Comparison of ENCODE assay signal across 8 cellular contexts in the genomic region with DNA sequence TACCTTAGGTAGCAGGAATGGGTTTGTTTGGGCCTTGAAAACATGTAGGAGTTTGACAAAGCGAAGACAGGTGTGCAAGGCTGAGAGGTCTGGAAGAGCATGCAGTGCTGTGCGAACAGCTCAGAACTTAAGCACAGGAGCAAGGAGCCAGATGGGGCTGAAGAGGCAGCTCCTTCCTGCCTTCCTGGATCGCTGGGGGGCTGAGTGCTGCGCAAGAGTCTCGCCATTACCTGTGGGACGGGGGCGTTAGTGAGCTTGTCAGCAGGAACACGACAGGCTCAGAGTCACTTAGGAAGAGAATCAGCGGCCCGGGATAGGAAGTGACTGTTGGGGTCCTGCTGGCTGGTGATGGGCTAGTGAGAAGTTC. TPM values are rescaled to one million over a fixed set of nuclear protein-coding genes. Genes with fewer than 3 reads are reported as not detected.
A peak's percentile ranks its signal among the peaks of the same experiment; 100 is the strongest.
DNase-seq lines count a peak whose midpoint lies in the region; ATAC-seq, FAIRE-seq and TF ChIP-seq lines count a peak whose summit lies in the region.

No MANE protein-coding gene starts in this region.

- ATAC-seq in K562: peak; percentile 25
- peak; percentile 23 for ATAC-seq in HepG2
- no peak for ATAC-seq in HG03196 (IDR thresholded peaks at IDR 0.05; ENCODE audit: unreplicated experiment)

- no peak for TF ChIP-seq RAD21 in K562 (CRISPR knock-in tag; conservative IDR thresholded peaks at IDR 0.05 in 1 of 2, IDR thresholded peaks at IDR 0.05 in 1 of 2)
- TF ChIP-seq RAD21 in HepG2 (CRISPR knock-in tag; IDR thresholded peaks at IDR 0.05): no peak

- H2AFZ ChIP-seq in K562 (ENCODE audit: low read depth, low read length) (peak overlapping the region; percentile 95), HepG2 (ENCODE audit: low read length) (peak overlapping the region; percentile 42)

- H3K9ac ChIP-seq in HUES6 (ENCODE audit: low read length): peak overlapping the region; percentile 45
- H3K9ac ChIP-seq in K562 (ENCODE audit: insufficient read depth in 1 of 2, low read depth in 2 of 2, low read length in 2 of 2): peak overlapping the region; percentile 91 to 95
- peak overlapping the region; percentile 90 for H3K9ac ChIP-seq in HepG2 (ENCODE audit: insufficient read depth, low read depth, low read length)

- 0 out of 2 replicates have a peak overlapping the region, but pooled peaks have one; percentile 15 for H3K27ac ChIP-seq in HUES6 (ENCODE audit: low read depth, low read length)
- peak overlapping the region; percentile 98 for H3K27ac ChIP-seq in K562 (ENCODE audit: extremely low read depth, low read depth, low read length)
- peak overlapping the region; percentile 91 for H3K27ac ChIP-seq in HepG2 (ENCODE audit: extremely low read length, insufficient read depth, low read length)
- peak overlapping the region; percentile 82 for H3K27ac ChIP-seq in thymus (ENCODE audit: low read depth)

- 0 out of 2 replicates have a peak, but pooled peaks cover 3% of the 10 kb centered on the region for H4K20me1 ChIP-seq in K562 (replicated peaks; ENCODE audit: control insufficient read depth, insufficient read depth, low read length)
- peaks cover 7% of the 10 kb centered on the region; the same call in 1 of the 2 replicates for H4K20me1 ChIP-seq in HepG2 (ENCODE audit: insufficient read depth, low read length)

- no peak for TF ChIP-seq CTCF in GM12875 (IDR thresholded peaks at IDR 0.05; ENCODE audit: borderline replicate concordance, insufficient read depth, low read depth, low read length)
- TF ChIP-seq CTCF in K562 (IDR thresholded peaks at IDR 0.05 in 2 of 3, conservative IDR thresholded peaks at IDR 0.05 in 1 of 3; ENCODE audit: insufficient read depth in 2 of 3, low read depth in 1 of 3, low read length in 3 of 3): no peak; a peak in 1 of 6 replicates
- no peak for TF ChIP-seq CTCF in HepG2 (CRISPR knock-in tag; IDR thresholded peaks at IDR 0.05)

- TF ChIP-seq EP300 in K562 (IDR thresholded peaks at IDR 0.05; ENCODE audit: low read length) (no peak), HepG2 (IDR thresholded peaks at IDR 0.05; ENCODE audit: low read depth in 2 of 2, low read length in 2 of 2) (no peak), HepG2 (CRISPR knock-in tag; IDR thresholded peaks at IDR 0.05; ENCODE audit: borderline replicate concordance) (no peak)

- H3K9me1 ChIP-seq in K562 (ENCODE audit: control insufficient read depth, insufficient read depth, low read length): no peaks in the 10 kb centered on the region

- no peak for FAIRE-seq in K562 (lab: Jason Lieb, UNC)
- FAIRE-seq in HepG2 (lab: Jason Lieb, UNC): no peak

- intact Hi-C loops in K562 (cut with micrococcal nuclease): loop anchor here (2.0 kb wide), 2 partner anchors 56 to 66 kb away; partner anchors contain the start of genes GGNBP2, MYO19 and PIGW
- intact Hi-C loops in HepG2 (cut with micrococcal nuclease; ENCODE audit: unreplicated experiment): no loop called here

- POLR2A ChIA-PET in K562 (lab: Yijun Ruan, JAX): interaction anchor here (0.7 to 3.7 kb wide), 6 partner anchors 10 to 447 kb away, joined by 3 to 32 read pairs (median 6); partner anchors contain the start of gene DHRS11
- POLR2A ChIA-PET in HepG2 (lab: Yijun Ruan, JAX): interaction anchor here (0.8 to 5.7 kb wide), 10 partner anchors 9 to 467 kb away, joined by 3 to 71 read pairs (median 6); partner anchors contain the start of genes DHRS11, GGNBP2, MYO19 and PIGW

- in situ Hi-C loops in K562 (cut with MboI): no loop called here
- in situ Hi-C loops in HepG2 (cut with HindIII; ENCODE audit: extremely low pct_ligation_motif_present, low pct_unique_long_range_greater_than_20kb): loop anchor here (25.0 kb wide), 1 partner anchor 636 kb away; no protein-coding TSS in a partner anchor

- H3K4me2 ChIP-seq in K562 (ENCODE audit: insufficient read depth, low read length) (peak overlapping the region; percentile 99), HepG2 (ENCODE audit: low read depth, low read length) (peak overlapping the region; percentile 99)

- H3K36me3 ChIP-seq in HUES6 (ENCODE audit: control insufficient read depth, insufficient read depth, low read length): peaks cover 28% of the 10 kb centered on the region
- peaks cover 61% of the 10 kb centered on the region for H3K36me3 ChIP-seq in K562 (ENCODE audit: control insufficient read depth, insufficient read depth, low read length)
- H3K36me3 ChIP-seq in HepG2 (replicated peaks in 1 of 2; ENCODE audit: control insufficient read depth in 1 of 2, insufficient read depth in 2 of 2, low read length in 2 of 2): peaks cover 1 to 6% of the 10 kb centered on the region in 2 experiments; a peak in 3 of 5 replicates
- H3K36me3 ChIP-seq in thymus (ENCODE audit: control insufficient read depth, insufficient read depth): no peaks in the 10 kb centered on the region

- CTCF ChIA-PET in K562 (lab: Yijun Ruan, JAX; ENCODE audit: low intra/inter-chr PET ratio) (interaction anchor here (0.6 kb wide), 2 partner anchors 59 to 611 kb away, joined by 3 read pairs; no protein-coding TSS in a partner anchor), HepG2 (lab: Yijun Ruan, JAX; ENCODE audit: low intra/inter-chr PET ratio, low total read pairs) (no interaction called here)

- no peaks in the 10 kb centered on the region for H3K27me3 ChIP-seq in HUES6 (ENCODE audit: control insufficient read depth, insufficient read depth, low read length)
- H3K27me3 ChIP-seq in K562 (ENCODE audit: control insufficient read depth in 2 of 2, insufficient read depth in 2 of 2, low read length in 2 of 2): no peaks in the 10 kb centered on the region
- no peaks in the 10 kb centered on the region; a peak in 1 of 5 replicates for H3K27me3 ChIP-seq in HepG2 (ENCODE audit: control insufficient read depth in 1 of 2, insufficient read depth in 2 of 2, low read length in 2 of 2)
- H3K27me3 ChIP-seq in thymus (ENCODE audit: control insufficient read depth, insufficient read depth): no peaks in the 10 kb centered on the region

- H3K9me3 ChIP-seq in HUES6 (ENCODE audit: control insufficient read depth, insufficient read depth, low read depth, low read length): no peaks in the 10 kb centered on the region
- H3K9me3 ChIP-seq in K562 (replicated peaks; ENCODE audit: control insufficient read depth, insufficient read depth, low read depth, low read length): no peaks in the 10 kb centered on the region
- H3K9me3 ChIP-seq in HepG2 (ENCODE audit: low read length): no peaks in the 10 kb centered on the region
- H3K9me3 ChIP-seq in thymus (ENCODE audit: control insufficient read depth): no peaks in the 10 kb centered on the region

- BruUV-seq in K562 (replicated peaks; lab: Mats Ljungman, UMichigan): TSS peak; percentile 94
- BruUV-seq in HepG2 (replicated peaks; lab: Mats Ljungman, UMichigan): TSS peak; percentile 82

- H3K4me3 ChIP-seq in GM12875 (ENCODE audit: low read depth, low read length) (peak overlapping the region; percentile 86), HUES6 (ENCODE audit: low read depth, low read length) (peak overlapping the region; percentile 78), K562 (peak overlapping the region; percentile 82), HepG2 (replicated peaks in 1 of 3; ENCODE audit: insufficient read depth in 1 of 3, low read depth in 2 of 3, low read length in 3 of 3) (peak overlapping the region; percentile 71 to 90 (median 72); a peak in 5 of 6 replicates), thymus (ENCODE audit: low read length) (peak overlapping the region; percentile 83)

- H3K79me2 ChIP-seq in K562 (ENCODE audit: control insufficient read depth, insufficient read depth, low read length): peaks cover 87% of the 10 kb centered on the region
- H3K79me2 ChIP-seq in HepG2 (ENCODE audit: insufficient read depth, low read length): peaks cover 23% of the 10 kb centered on the region

- TF ChIP-seq POLR2A in K562 (conservative IDR thresholded peaks at IDR 0.05) (no peak), HepG2 (IDR thresholded peaks at IDR 0.05; ENCODE audit: insufficient read depth in 1 of 2, low read depth in 2 of 2, low read length in 2 of 2) (no peak)

- DNase-seq in K562 (ENCODE audit: extremely low read depth in 1 of 4, low spot score in 3 of 4): no peak
- no peak for DNase-seq in HepG2 (ENCODE audit: low spot score)
- DNase-seq in NCI-H1092 (lab: John Stamatoyannopoulos, UW): no peak
- no peak for DNase-seq in NCI-H446 (lab: John Stamatoyannopoulos, UW)

- H3K4me1 ChIP-seq in HUES6 (ENCODE audit: control insufficient read depth, insufficient read depth, low read length) (peaks cover 14% of the 10 kb centered on the region), K562 (replicated peaks in 1 of 2; ENCODE audit: control insufficient read depth in 2 of 2, insufficient read depth in 2 of 2, low read length in 2 of 2) (peaks cover 60 to 69% of the 10 kb centered on the region in 2 experiments), HepG2 (ENCODE audit: insufficient read depth, low read length) (peaks cover 42% of the 10 kb centered on the region), thymus (ENCODE audit: control insufficient read depth, insufficient read depth, low read length) (peaks cover 11% of the 10 kb centered on the region)

- WGBS in K562 (ENCODE audit: insufficient coverage, low coverage, missing lambda C conversion rate): 0% methylated on average over 10 of the region's 10 CpGs
- WGBS in HepG2 (ENCODE audit: low lambda C conversion rate): 36% methylated on average over 10 of the region's 10 CpGs
- WGBS in thymus: 14% methylated on average over 10 of the region's 10 CpGs

RNA-seq across cellular contexts. Expression of gene MRM1, which starts 0.5 kb away (rescaled TPM):
- total RNA-seq in K562 (2011; cell fraction: chromatin; rRNA removed; ENCODE audit: low replicate concordance): 7.6 and 26.8 TPM in 2 replicates
- 26.1 and 30.4 TPM in 2 replicates for total RNA-seq in K562 (2011; cell fraction: nucleolus; rRNA removed)
- total RNA-seq in K562 (2011; cell fraction: nucleoplasm; rRNA removed): 18.8 and 22.1 TPM in 2 replicates
- total RNA-seq in K562 (2014; rRNA removed) (26.1 and 30.5 TPM in 2 replicates), K562 (2014; rRNA removed; fragmentation: Illumina TruSeq; extraction: Trizol) (9.8 and 12.8 TPM in 2 replicates), K562 (2015; rRNA removed; fragmentation: Illumina TruSeq; extraction: Trizol) (21.5 and 22.7 TPM in 2 replicates), K562 (2021) (28.1 and 28.4 TPM in 2 replicates), HepG2 (2016; rRNA removed; fragmentation: Illumina TruSeq; extraction: Trizol) (10.7 and 11.3 TPM in 2 replicates)
- polyA plus RNA-seq in K562 (2011; rRNA removed) (10.7 and 14.1 TPM in 2 replicates), K562 (2014; fragmentation: Illumina TruSeq; extraction: Trizol) (22.2 and 27.0 TPM in 2 replicates), K562 (2014; fragmentation: Nextera tagmentation; extraction: Ambion mirVana) (1 to 10 TPM in 1 of 2 experiments, under 1 TPM in 1; 0.61 to 1.4 TPM), K562 (2014; rRNA removed) (27.1 and 27.2 TPM in 2 replicates), HepG2 (2011; rRNA removed) (4.1 and 4.9 TPM in 2 replicates), thymus (6.2 TPM)
- polyA plus RNA-seq in K562 (2011; cell fraction: cytosol; rRNA removed): 11.7 and 37.1 TPM in 2 replicates
- polyA plus RNA-seq in K562 (2011; cell fraction: nucleus; rRNA removed): 10.4 and 25.5 TPM in 2 replicates
- 9.7 and 20.2 TPM in 2 replicates for polyA plus RNA-seq in K562 (2012)
- polyA minus RNA-seq in K562 (2011; rRNA and poly(A)+ RNA removed): 3.2 and 6.3 TPM in 2 replicates
- 13.0 and 14.2 TPM in 2 replicates for polyA minus RNA-seq in K562 (2011; cell fraction: cytosol; rRNA and poly(A)+ RNA removed)
- polyA minus RNA-seq in K562 (2011; cell fraction: nucleus; rRNA and poly(A)+ RNA removed): 10.3 and 12.9 TPM in 2 replicates
- total RNA-seq in HepG2 (2016; cell fraction: cytosol; rRNA removed; fragmentation: Illumina TruSeq; extraction: Trizol; ENCODE audit: low read depth): 1.9 and 2.1 TPM in 2 replicates
- 10.1 and 11.0 TPM in 2 replicates for total RNA-seq in HepG2 (2016; cell fraction: insoluble cytoplasmic fraction; rRNA removed; fragmentation: Illumina TruSeq; extraction: Trizol)
- total RNA-seq in HepG2 (2016; cell fraction: membrane; rRNA removed; fragmentation: Illumina TruSeq; extraction: Trizol): 2.9 and 3.5 TPM in 2 replicates
- total RNA-seq in HepG2 (2016; cell fraction: nucleus; rRNA removed; fragmentation: Illumina TruSeq; extraction: Trizol): 5.8 and 7.3 TPM in 2 replicates
- polyA plus RNA-seq in HepG2 (2011; cell fraction: cytosol; rRNA removed): 5.1 and 5.2 TPM in 2 replicates
- polyA plus RNA-seq in HepG2 (2011; cell fraction: nucleus; rRNA removed): 8.3 and 10.1 TPM in 2 replicates
- 4.0 and 4.5 TPM in 2 replicates for polyA plus RNA-seq in HepG2 (2012)
- 1.9 and 2.1 TPM in 2 replicates for polyA plus RNA-seq in HepG2 (2016; cell fraction: cytosol; fragmentation: Illumina TruSeq; extraction: Trizol; ENCODE audit: low read depth)
- 10.5 and 11.3 TPM in 2 replicates for polyA plus RNA-seq in HepG2 (2016; cell fraction: insoluble cytoplasmic fraction; fragmentation: Illumina TruSeq; extraction: Trizol; ENCODE audit: low read depth)
- polyA plus RNA-seq in HepG2 (2016; cell fraction: membrane; fragmentation: Illumina TruSeq; extraction: Trizol; ENCODE audit: low read depth): 2.6 and 3.6 TPM in 2 replicates
- 12.6 and 12.9 TPM in 2 replicates for polyA plus RNA-seq in HepG2 (2016; cell fraction: nucleus; fragmentation: Illumina TruSeq; extraction: Trizol; ENCODE audit: insufficient read depth, low read depth)
- polyA minus RNA-seq in HepG2 (2011; rRNA and poly(A)+ RNA removed; ENCODE audit: low replicate concordance): 5.9 and 6.1 TPM in 2 replicates
- polyA minus RNA-seq in HepG2 (2011; cell fraction: cytosol; rRNA and poly(A)+ RNA removed): 2.9 and 3.3 TPM in 2 replicates
- polyA minus RNA-seq in HepG2 (2011; cell fraction: nucleus; rRNA and poly(A)+ RNA removed): 4.6 and 5.2 TPM in 2 replicates

RNA-seq across cellular contexts. Expression of gene DHRS11, which starts 9.2 kb away (rescaled TPM):
- 92.9 and 198 TPM in 2 replicates for total RNA-seq in K562 (2011; cell fraction: chromatin; rRNA removed; ENCODE audit: low replicate concordance)
- total RNA-seq in K562 (2011; cell fraction: nucleolus; rRNA removed): 118 and 119 TPM in 2 replicates
- 123 and 139 TPM in 2 replicates for total RNA-seq in K562 (2011; cell fraction: nucleoplasm; rRNA removed)
- total RNA-seq in K562 (2014; rRNA removed) (59.8 and 75.7 TPM in 2 replicates), K562 (2014; rRNA removed; fragmentation: Illumina TruSeq; extraction: Trizol) (38.3 and 49.7 TPM in 2 replicates), K562 (2015; rRNA removed; fragmentation: Illumina TruSeq; extraction: Trizol) (43.9 and 45.1 TPM in 2 replicates), K562 (2021) (66.2 and 68.2 TPM in 2 replicates), HepG2 (2016; rRNA removed; fragmentation: Illumina TruSeq; extraction: Trizol) (19.6 and 28.4 TPM in 2 replicates)
- polyA plus RNA-seq in K562 (2011; rRNA removed) (62.7 and 85.1 TPM in 2 replicates), K562 (2014; fragmentation: Illumina TruSeq; extraction: Trizol) (99.3 and 123 TPM in 2 replicates), K562 (2014; fragmentation: Nextera tagmentation; extraction: Ambion mirVana) (10 to 100 TPM; 15.2 to 23.0 TPM), K562 (2014; rRNA removed) (87.3 and 100 TPM in 2 replicates), HepG2 (2011; rRNA removed) (41.9 and 48.7 TPM in 2 replicates), thymus (5.1 TPM)
- polyA plus RNA-seq in K562 (2011; cell fraction: cytosol; rRNA removed): 78.5 and 144 TPM in 2 replicates
- polyA plus RNA-seq in K562 (2011; cell fraction: nucleus; rRNA removed): 97.1 and 183 TPM in 2 replicates
- 64.9 and 69.7 TPM in 2 replicates for polyA plus RNA-seq in K562 (2012)
- polyA minus RNA-seq in K562 (2011; rRNA and poly(A)+ RNA removed): 30.9 and 70.0 TPM in 2 replicates
- polyA minus RNA-seq in K562 (2011; cell fraction: cytosol; rRNA and poly(A)+ RNA removed): 31.7 and 48.1 TPM in 2 replicates
- polyA minus RNA-seq in K562 (2011; cell fraction: nucleus; rRNA and poly(A)+ RNA removed): 20.8 and 30.8 TPM in 2 replicates
- total RNA-seq in HepG2 (2016; cell fraction: cytosol; rRNA removed; fragmentation: Illumina TruSeq; extraction: Trizol; ENCODE audit: low read depth): 17.2 and 17.4 TPM in 2 replicates
- 15.5 and 27.2 TPM in 2 replicates for total RNA-seq in HepG2 (2016; cell fraction: insoluble cytoplasmic fraction; rRNA removed; fragmentation: Illumina TruSeq; extraction: Trizol)
- total RNA-seq in HepG2 (2016; cell fraction: membrane; rRNA removed; fragmentation: Illumina TruSeq; extraction: Trizol): 21.2 and 25.8 TPM in 2 replicates
- 17.9 and 22.6 TPM in 2 replicates for total RNA-seq in HepG2 (2016; cell fraction: nucleus; rRNA removed; fragmentation: Illumina TruSeq; extraction: Trizol)
- polyA plus RNA-seq in HepG2 (2011; cell fraction: cytosol; rRNA removed): 39.7 and 43.4 TPM in 2 replicates
- 55.0 and 64.7 TPM in 2 replicates for polyA plus RNA-seq in HepG2 (2011; cell fraction: nucleus; rRNA removed)
- polyA plus RNA-seq in HepG2 (2012): 24.2 and 34.9 TPM in 2 replicates
- polyA plus RNA-seq in HepG2 (2016; cell fraction: cytosol; fragmentation: Illumina TruSeq; extraction: Trizol; ENCODE audit: low read depth): 21.4 and 26.0 TPM in 2 replicates
- 28.1 and 32.5 TPM in 2 replicates for polyA plus RNA-seq in HepG2 (2016; cell fraction: insoluble cytoplasmic fraction; fragmentation: Illumina TruSeq; extraction: Trizol; ENCODE audit: low read depth)
- polyA plus RNA-seq in HepG2 (2016; cell fraction: membrane; fragmentation: Illumina TruSeq; extraction: Trizol; ENCODE audit: low read depth): 25.5 and 31.7 TPM in 2 replicates
- polyA plus RNA-seq in HepG2 (2016; cell fraction: nucleus; fragmentation: Illumina TruSeq; extraction: Trizol; ENCODE audit: insufficient read depth, low read depth): 61.7 and 67.8 TPM in 2 replicates
- 45.6 and 61.3 TPM in 2 replicates for polyA minus RNA-seq in HepG2 (2011; rRNA and poly(A)+ RNA removed; ENCODE audit: low replicate concordance)
- 19.2 and 21.1 TPM in 2 replicates for polyA minus RNA-seq in HepG2 (2011; cell fraction: cytosol; rRNA and poly(A)+ RNA removed)
- 13.9 and 17.8 TPM in 2 replicates for polyA minus RNA-seq in HepG2 (2011; cell fraction: nucleus; rRNA and poly(A)+ RNA removed)

RNA-seq across cellular contexts. Expression of gene GGNBP2, which starts 56.2 kb away (rescaled TPM):
- total RNA-seq in K562 (2011; cell fraction: chromatin; rRNA removed; ENCODE audit: low replicate concordance): 160 and 249 TPM in 2 replicates
- 57.2 and 67.9 TPM in 2 replicates for total RNA-seq in K562 (2011; cell fraction: nucleolus; rRNA removed)
- total RNA-seq in K562 (2011; cell fraction: nucleoplasm; rRNA removed): 114 and 172 TPM in 2 replicates
- total RNA-seq in K562 (2014; rRNA removed) (46.9 and 51.4 TPM in 2 replicates), K562 (2014; rRNA removed; fragmentation: Illumina TruSeq; extraction: Trizol) (64.1 and 66.0 TPM in 2 replicates), K562 (2015; rRNA removed; fragmentation: Illumina TruSeq; extraction: Trizol) (61.5 and 71.3 TPM in 2 replicates), K562 (2021) (53.2 and 60.5 TPM in 2 replicates), HepG2 (2016; rRNA removed; fragmentation: Illumina TruSeq; extraction: Trizol) (53.3 and 59.6 TPM in 2 replicates)
- polyA plus RNA-seq in K562 (2011; rRNA removed) (87.7 and 96.6 TPM in 2 replicates), K562 (2014; fragmentation: Illumina TruSeq; extraction: Trizol) (78.8 and 89.8 TPM in 2 replicates), K562 (2014; fragmentation: Nextera tagmentation; extraction: Ambion mirVana) (10 to 100 TPM; 35.7 to 41.0 TPM), K562 (2014; rRNA removed) (71.6 and 76.5 TPM in 2 replicates), HepG2 (2011; rRNA removed) (75.5 and 84.2 TPM in 2 replicates), thymus (119 TPM)
- polyA plus RNA-seq in K562 (2011; cell fraction: cytosol; rRNA removed): 46.2 and 46.7 TPM in 2 replicates
- 119 and 123 TPM in 2 replicates for polyA plus RNA-seq in K562 (2011; cell fraction: nucleus; rRNA removed)
- 55.0 and 62.9 TPM in 2 replicates for polyA plus RNA-seq in K562 (2012)
- 76.8 and 116 TPM in 2 replicates for polyA minus RNA-seq in K562 (2011; rRNA and poly(A)+ RNA removed)
- 22.1 and 22.6 TPM in 2 replicates for polyA minus RNA-seq in K562 (2011; cell fraction: cytosol; rRNA and poly(A)+ RNA removed)
- polyA minus RNA-seq in K562 (2011; cell fraction: nucleus; rRNA and poly(A)+ RNA removed): 31.4 and 44.9 TPM in 2 replicates
- total RNA-seq in HepG2 (2016; cell fraction: cytosol; rRNA removed; fragmentation: Illumina TruSeq; extraction: Trizol; ENCODE audit: low read depth): 12.2 and 13.2 TPM in 2 replicates
- total RNA-seq in HepG2 (2016; cell fraction: insoluble cytoplasmic fraction; rRNA removed; fragmentation: Illumina TruSeq; extraction: Trizol): 54.5 and 55.8 TPM in 2 replicates
- total RNA-seq in HepG2 (2016; cell fraction: membrane; rRNA removed; fragmentation: Illumina TruSeq; extraction: Trizol): 17.0 and 19.1 TPM in 2 replicates
- 64.6 and 73.8 TPM in 2 replicates for total RNA-seq in HepG2 (2016; cell fraction: nucleus; rRNA removed; fragmentation: Illumina TruSeq; extraction: Trizol)
- polyA plus RNA-seq in HepG2 (2011; cell fraction: cytosol; rRNA removed): 29.8 and 38.5 TPM in 2 replicates
- 127 and 151 TPM in 2 replicates for polyA plus RNA-seq in HepG2 (2011; cell fraction: nucleus; rRNA removed)
- 41.9 and 49.1 TPM in 2 replicates for polyA plus RNA-seq in HepG2 (2012)
- 4.2 and 5.6 TPM in 2 replicates for polyA plus RNA-seq in HepG2 (2016; cell fraction: cytosol; fragmentation: Illumina TruSeq; extraction: Trizol; ENCODE audit: low read depth)
- polyA plus RNA-seq in HepG2 (2016; cell fraction: insoluble cytoplasmic fraction; fragmentation: Illumina TruSeq; extraction: Trizol; ENCODE audit: low read depth): 65.2 and 70.6 TPM in 2 replicates
- polyA plus RNA-seq in HepG2 (2016; cell fraction: membrane; fragmentation: Illumina TruSeq; extraction: Trizol; ENCODE audit: low read depth): 9.6 and 11.3 TPM in 2 replicates
- polyA plus RNA-seq in HepG2 (2016; cell fraction: nucleus; fragmentation: Illumina TruSeq; extraction: Trizol; ENCODE audit: insufficient read depth, low read depth): 118 and 132 TPM in 2 replicates
- polyA minus RNA-seq in HepG2 (2011; rRNA and poly(A)+ RNA removed; ENCODE audit: low replicate concordance): 67.2 and 86.8 TPM in 2 replicates
- polyA minus RNA-seq in HepG2 (2011; cell fraction: cytosol; rRNA and poly(A)+ RNA removed): 16.6 and 22.4 TPM in 2 replicates
- polyA minus RNA-seq in HepG2 (2011; cell fraction: nucleus; rRNA and poly(A)+ RNA removed): 108 and 109 TPM in 2 replicates

Comparison
In these comparisons a context has a peak if more than half of its experiments do, and no peak if none do; other contexts are left out.
1. H3K27ac ChIP-seq: peak in every context shown above with its lines; median percentile 98 in K562; 91 in HepG2; 82 in thymus; 15 in HUES6.